In genomic region chr4:177308842-177309524, GRCh38 we compare ENCODE assay signal across 7 cellular contexts. TPM values are rescaled to one million over a fixed set of nuclear protein-coding genes. Genes with fewer than 3 reads are reported as not detected.
A peak's percentile ranks its signal among the peaks of the same experiment; 100 is the strongest.
DNase-seq lines count a peak whose midpoint lies in the region; ATAC-seq, FAIRE-seq and TF ChIP-seq lines count a peak whose summit lies in the region.

No MANE protein-coding gene starts in this region.

- 67 to 73% methylated on average over 8 of the region's 8 CpGs for WGBS in GM23248 (ENCODE audit: low coverage in 1 of 2, low lambda C conversion rate in 2 of 2, missing lambda C conversion rate in 2 of 2), 2 experiments
- WGBS in esophagus muscularis mucosa = 50% methylated on average over 8 of the region's 8 CpGs
- WGBS in spleen, 5 donors = 34 to 44% (median 38%) methylated on average over 8 of the region's 8 CpGs
- 49% methylated on average over 8 of the region's 8 CpGs for WGBS in aorta, 2 donors

- H4K20me1 ChIP-seq in GM23248 (ENCODE audit: insufficient read depth) (no peaks in the 10 kb centered on the region), OCI-LY7 (ENCODE audit: insufficient read depth, low read length) (no peaks in the 10 kb centered on the region)

- H3K36me3 ChIP-seq in GM23248 (ENCODE audit: low read depth) = no peaks in the 10 kb centered on the region
- peaks cover 19% of the 10 kb centered on the region for H3K36me3 ChIP-seq in OCI-LY7 (ENCODE audit: insufficient read depth, low read length)
- no peaks in the 10 kb centered on the region for H3K36me3 ChIP-seq in esophagus muscularis mucosa
- H3K36me3 ChIP-seq in spleen = no peaks in the 10 kb centered on the region
- H3K36me3 ChIP-seq in aorta (ENCODE audit: control insufficient read depth in 1 of 2, insufficient read depth in 2 of 2, low read length in 1 of 2) = no peaks in the 10 kb centered on the region

- CTCF ChIA-PET in OCI-LY7 (lab: Charles Lee; ENCODE audit: unreplicated experiment) = interaction anchor here (0.6 to 1.4 kb wide), 4 partner anchors 8 to 59 kb away, joined by 3 to 7 read pairs (median 6); no protein-coding TSS in a partner anchor

- in situ Hi-C loops in GM23248 (cut with MboI) = no loop called here

- TF ChIP-seq POLR2A in esophagus muscularis mucosa (IDR thresholded peaks at IDR 0.05; ENCODE audit: low read depth) (no peak), spleen (IDR thresholded peaks at IDR 0.05) (no peak)

- H3K9ac ChIP-seq in GM23248 = peak overlapping the region; percentile 69; the same call in 1 of the 2 replicates

- intact Hi-C loops in OCI-LY7 (cut with micrococcal nuclease; ENCODE audit: unreplicated experiment) (no loop called here), esophagus muscularis mucosa (cut with DNase I) (no loop called here), spleen (cut with DNase I; ENCODE audit: low total_unique reads) (no loop called here), aorta (cut with DNase I) (no loop called here)

- H3K27me3 ChIP-seq in GM23248 (replicated peaks; ENCODE audit: insufficient read depth) (no peaks in the 10 kb centered on the region), esophagus muscularis mucosa (no peaks in the 10 kb centered on the region), spleen (replicated peaks in 1 of 7) (no peaks in the 10 kb centered on the region), aorta (ENCODE audit: control insufficient read depth in 1 of 2, insufficient read depth in 2 of 2, low read length in 1 of 2) (no peaks in the 10 kb centered on the region)

- H3K79me2 ChIP-seq in GM23248 (ENCODE audit: insufficient read depth) (peaks cover 14% of the 10 kb centered on the region), OCI-LY7 (ENCODE audit: insufficient read depth, low read depth, low read length) (peaks cover 40% of the 10 kb centered on the region)

- TF ChIP-seq CTCF in OCI-LY7 (conservative IDR thresholded peaks at IDR 0.05; ENCODE audit: low read length) = no peak
- no peak for TF ChIP-seq CTCF in esophagus muscularis mucosa (IDR thresholded peaks at IDR 0.05)
- no peak for TF ChIP-seq CTCF in spleen (IDR thresholded peaks at IDR 0.05 in 8 of 11, conservative IDR thresholded peaks at IDR 0.05 in 3 of 11)

- peaks cover 33% of the 10 kb centered on the region for H3K4me1 ChIP-seq in GM23248 (ENCODE audit: insufficient read depth)
- H3K4me1 ChIP-seq in OCI-LY7 (ENCODE audit: insufficient read depth, low read length, poor library complexity, severe bottlenecking) = peaks cover 31% of the 10 kb centered on the region
- peaks cover 8 to 28% (median 16%) of the 10 kb centered on the region in 4 donors for H3K4me1 ChIP-seq in esophagus muscularis mucosa
- H3K4me1 ChIP-seq in spleen = peaks cover 4 to 41% (median 18%) of the 10 kb centered on the region in 6 donors
- no peaks in the 10 kb centered on the region for H3K4me1 ChIP-seq in aorta (ENCODE audit: control insufficient read depth in 1 of 2, insufficient read depth in 2 of 2, low read length in 2 of 2)

- DNase-seq in GM23248 (no peak), OCI-LY7 (ENCODE audit: low spot score) (peak; percentile 8), esophagus muscularis mucosa (ENCODE audit: extremely low spot score) (no peak), spleen (no peak), aorta (no peak), RCC 7860 (ENCODE audit: low spot score) (no peak)

- FAIRE-seq in RCC 7860 (lab: Jason Lieb, UNC) = no peak

- no peak for TF ChIP-seq EP300 in esophagus muscularis mucosa (IDR thresholded peaks at IDR 0.05)

- H3K4me2 ChIP-seq in GM23248 (ENCODE audit: unreplicated experiment) = peak overlapping the region; percentile 87
- peak overlapping the region; percentile 94 for H3K4me2 ChIP-seq in OCI-LY7 (ENCODE audit: low read length)

- H2AFZ ChIP-seq in GM23248 = peak overlapping the region; percentile 95
- H2AFZ ChIP-seq in OCI-LY7 (ENCODE audit: low read length) = peak overlapping the region; percentile 98

- POLR2A ChIA-PET in OCI-LY7 (lab: Charles Lee) = interaction anchor here (0.6 to 4.1 kb wide), 14 partner anchors 9 to 1497 kb away, joined by 3 to 37 read pairs (median 5); partner anchors contain the start of genes AGA and GPM6A

- no peaks in the 10 kb centered on the region for H3K9me3 ChIP-seq in GM23248 (ENCODE audit: low read depth)
- H3K9me3 ChIP-seq in OCI-LY7 (ENCODE audit: low read length) = no peaks in the 10 kb centered on the region
- H3K9me3 ChIP-seq in esophagus muscularis mucosa = no peaks in the 10 kb centered on the region
- H3K9me3 ChIP-seq in spleen = no peaks in the 10 kb centered on the region
- no peaks in the 10 kb centered on the region for H3K9me3 ChIP-seq in aorta (ENCODE audit: control insufficient read depth, low read length)

- ATAC-seq in aorta (ENCODE audit: low FRiP score) (no peak), GM19324 (IDR thresholded peaks at IDR 0.05; ENCODE audit: low FRiP score, unreplicated experiment) (no peak)

- no TSS peak for BruUV-seq in OCI-LY7 (replicated peaks; lab: Mats Ljungman, UMichigan)

- H3K4me3 ChIP-seq in GM23248 = peak overlapping the region; percentile 81
- H3K4me3 ChIP-seq in OCI-LY7 (ENCODE audit: low read depth, low read length, poor library complexity, severe bottlenecking) = peak overlapping the region; percentile 94
- H3K4me3 ChIP-seq in esophagus muscularis mucosa = peak overlapping the region; percentile 59 to 70 (median 63)
- H3K4me3 ChIP-seq in spleen = peak overlapping the region in 7 of 8 donors; percentile 71 to 95 (median 75)
- H3K4me3 ChIP-seq in aorta (ENCODE audit: low read length in 2 of 2) = peak overlapping the region in 1 of 2 donors; percentile 51

- peaks cover 8% of the 10 kb centered on the region; the same call in 1 of the 2 replicates for H3F3A ChIP-seq in GM23248 (ENCODE audit: insufficient read depth)

- peak overlapping the region; percentile 32 for H3K27ac ChIP-seq in GM23248
- H3K27ac ChIP-seq in OCI-LY7 (ENCODE audit: low read depth, low read length, poor library complexity, severe bottlenecking) = no peak overlapping the region
- H3K27ac ChIP-seq in esophagus muscularis mucosa (replicated peaks in 1 of 4) = no peak overlapping the region
- peak overlapping the region in 6 of 8 donors; percentile 41 to 83 (median 68) for H3K27ac ChIP-seq in spleen
- no peak overlapping the region for H3K27ac ChIP-seq in aorta (ENCODE audit: low read depth in 1 of 2, low read length in 2 of 2)

- no peaks in the 10 kb centered on the region for H3K9me2 ChIP-seq in GM23248 (ENCODE audit: insufficient read depth)
- no peaks in the 10 kb centered on the region for H3K9me2 ChIP-seq in OCI-LY7 (ENCODE audit: insufficient read depth, low read length)

RNA-seq across cellular contexts. Expression of gene NEIL3, which starts 0.7 kb away (rescaled TPM):
- total RNA-seq in GM23248 (2014; rRNA removed; shearing (Covaris generic)) = 1.5 and 2.4 TPM in 2 replicates
- 3.2 and 3.7 TPM in 2 replicates for polyA plus RNA-seq in GM23248 (2016; fragmentation: Nextera tagmentation; extraction: Ambion mirVana)
- 16.8 and 19.1 TPM in 2 replicates for total RNA-seq in OCI-LY7 (2014; rRNA removed; shearing (Covaris generic))
- 22.9 and 24.6 TPM in 2 replicates for total RNA-seq in OCI-LY7 (2022)
- total RNA-seq in esophagus muscularis mucosa = under 1 TPM in 2 of 4 donors, not detected in 2; 0.11 to 0.50 TPM
- 1 to 10 TPM; 1.3 to 3.3 (median 2.9) TPM for total RNA-seq in spleen
- polyA plus RNA-seq in spleen = under 1 TPM; 0.30 to 0.85 (median 0.45) TPM
- total RNA-seq in aorta = under 1 TPM; 0.39 to 0.99 TPM
- polyA plus RNA-seq in aorta = under 1 TPM in 1 of 2 donors, not detected in 1; 0.28 TPM

Comparison
In these comparisons a context has a peak if more than half of its experiments do, and no peak if none do; other contexts are left out.
1. H3K27ac ChIP-seq: peak in GM23248 (single experiment) and spleen (6 of 8); none in OCI-LY7 (single experiment), esophagus muscularis mucosa (0 of 4) and aorta (0 of 2).